20 cellular contexts compared by ENCODE assay signal in the genomic region with DNA sequence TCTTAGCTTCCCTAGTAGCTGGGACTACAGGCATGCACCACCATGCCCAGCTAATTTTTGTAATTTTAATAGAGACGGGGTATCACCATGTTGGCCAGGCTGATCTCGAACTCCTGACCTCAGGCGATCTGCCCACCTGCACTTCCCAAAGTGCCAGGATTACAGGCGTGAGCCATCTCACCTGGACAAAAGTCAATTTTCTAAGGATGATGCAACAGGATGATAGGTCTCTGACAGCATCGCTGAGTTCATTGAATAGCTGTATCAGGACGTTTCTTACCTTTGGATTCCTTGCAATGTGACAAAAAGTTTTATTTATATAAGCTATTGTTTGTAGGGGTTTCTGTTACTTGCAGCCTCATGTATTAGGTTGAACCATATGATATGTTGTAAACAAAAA. TPM values are rescaled to one million over a fixed set of nuclear protein-coding genes. Genes with fewer than 3 reads are reported as not detected.
DNase-seq lines count a peak whose midpoint lies in the region; ATAC-seq and TF ChIP-seq lines count a peak whose summit lies in the region.
"Had no signal": no experiment of that assay in that cellular context is flagged by ENCODE, and none has a peak within 500 bp of the region (broad histone marks: within the 10 kb centered on the region; RNA-seq: fewer than 3 reads in every experiment).

No MANE protein-coding gene starts in this region.

- CTCF ChIA-PET in HCT116 (lab: Charles Lee) (interaction anchor here (2.0 to 2.3 kb wide), 2 partner anchors 8 to 899 kb away, joined by 10 read pairs; no protein-coding TSS in a partner anchor), PC-3 (lab: Charles Lee) (interaction anchor here (1.0 kb wide), 1 partner anchor 81 kb away, joined by 3 read pairs; no protein-coding TSS in a partner anchor)

- RAD21 ChIA-PET in HCT116 (lab: Charles Lee; ENCODE audit: low non-redundant PET in 1 of 2, low total read pairs in 2 of 2, uncharacterized antibody in 2 of 2, unreplicated experiment in 2 of 2) = no interaction called here

- no peaks in the 10 kb centered on the region for H3K36me3 ChIP-seq in HCT116 (ENCODE audit: control insufficient read depth in 1 of 2, insufficient read depth in 2 of 2, low read length in 2 of 2)
- H3K36me3 ChIP-seq in PC-3 (ENCODE audit: low read depth, low read length) = no peaks in the 10 kb centered on the region
- no peaks in the 10 kb centered on the region for H3K36me3 ChIP-seq in osteoblast (ENCODE audit: insufficient read depth, low read length)
- H3K36me3 ChIP-seq: BLaER1 treated with 17β-estradiol and CSF1 and Interleukin-3, amounts not matched to agents 10 nM and 100 nM; SJSA1 had no signal

- DNase-seq in HCT116 (ENCODE audit: low read depth, low spot score) = no peak
- DNase-seq in PC-3 = peak; percentile 29
- no peak for DNase-seq in epithelial cell of prostate (ENCODE audit: low read depth, low spot score)
- DNase-seq in osteoblast (ENCODE audit: insufficient read length, low spot score, missing footprints) = no peak
- DNase-seq in stimulated activated CD4-positive, alpha-beta T cell treated with anti-CD3 and anti-CD28 coated beads, Interleukin-15, amount 100 ng/mL, for 24 hours = no peak
- DNase-seq in SHP77 treated with DMSO at 0.1 percent for 48 hours (lab: John Stamatoyannopoulos, UW) = no peak
- DNase-seq: AML-193; CD4-positive, alpha-beta T cell; H7; NCI-H1048; NCI-H1417; NCI-H1694 treated with DMSO at 0.1 percent for 48 hours; NCI-H2081; NCI-H2227 treated with DMSO at 0.1 percent for 48 hours had no signal

- POLR2A ChIA-PET in HCT116 (lab: Charles Lee) (no interaction called here), PC-3 (lab: Charles Lee; ENCODE audit: unreplicated experiment) (no interaction called here)

- H3K4me1 ChIP-seq in HCT116 (ENCODE audit: control insufficient read depth in 1 of 2, insufficient read depth in 2 of 2, low read length in 2 of 2) (peaks cover 0 to 6% of the 10 kb centered on the region in 2 experiments; a peak in 1 of 4 replicates), PC-3 (ENCODE audit: insufficient read depth, low read length) (peaks cover 28% of the 10 kb centered on the region), osteoblast (ENCODE audit: insufficient read depth, low read length) (peaks cover 38% of the 10 kb centered on the region)

- intact Hi-C loops in HCT116 (cut with micrococcal nuclease) (loop anchor here (5.0 to 10.0 kb wide), 2 partner anchors 559 to 1032 kb away; a partner anchor contains a TSS), PC-3 (cut with micrococcal nuclease) (loop anchor here (5.0 kb wide), 2 partner anchors 467 to 637 kb away; no protein-coding TSS in a partner anchor)

- no peaks in the 10 kb centered on the region for H3K9me2 ChIP-seq in HCT116 (ENCODE audit: insufficient read depth)
- no peaks in the 10 kb centered on the region for H3K9me2 ChIP-seq in PC-3 (replicated peaks; ENCODE audit: low read length)

- no peak for TF ChIP-seq POLR2A in HCT116 (IDR thresholded peaks at IDR 0.05; ENCODE audit: borderline replicate concordance, extremely low read depth, insufficient read depth, insufficient read length)

- TF ChIP-seq CTCF in HCT116 (IDR thresholded peaks at IDR 0.05 in 2 of 3, conservative IDR thresholded peaks at IDR 0.05 in 1 of 3; ENCODE audit: borderline replicate concordance in 1 of 3, insufficient read depth in 1 of 3, low read depth in 2 of 3, low read length in 2 of 3) (no peak), PC-3 (conservative IDR thresholded peaks at IDR 0.05; ENCODE audit: low read depth, low read length) (no peak), osteoblast (IDR thresholded peaks at IDR 0.05; ENCODE audit: extremely low read depth, low read depth, low read length) (no peak)

- no peak overlapping the region for H3K27ac ChIP-seq in HCT116 (ENCODE audit: low read depth, low read length)
- H3K27ac ChIP-seq in PC-3 (ENCODE audit: low read length) = no peak overlapping the region
- peak overlapping the region; percentile 61 for H3K27ac ChIP-seq in epithelial cell of prostate
- H3K27ac ChIP-seq in osteoblast (ENCODE audit: low read depth, low read length) = peak overlapping the region; percentile 31
- H3K27ac ChIP-seq: BLaER1 treated with 17β-estradiol and CSF1 and Interleukin-3, amounts not matched to agents 10 nM and 100 nM; KMS-11 had no signal

- no peaks in the 10 kb centered on the region for H4K20me1 ChIP-seq in HCT116 (ENCODE audit: insufficient read depth)
- no peaks in the 10 kb centered on the region for H4K20me1 ChIP-seq in PC-3 (ENCODE audit: low read length)
- no peaks in the 10 kb centered on the region for H4K20me1 ChIP-seq in osteoblast (ENCODE audit: insufficient read depth, low read length)
- H4K20me1 ChIP-seq: BLaER1 treated with 17β-estradiol and CSF1 and Interleukin-3, amounts not matched to agents 10 nM and 100 nM had no signal

- H3K4me2 ChIP-seq in HCT116 (ENCODE audit: low read length) (no peak overlapping the region), PC-3 (ENCODE audit: low read length) (no peak overlapping the region), osteoblast (ENCODE audit: insufficient read depth, low read length) (no peak overlapping the region)
- H3K4me2 ChIP-seq: A549; BLaER1 treated with 17β-estradiol and CSF1 and Interleukin-3, amounts not matched to agents 10 nM and 100 nM; KMS-11 had no signal

- H3K9me3 ChIP-seq in HCT116 (ENCODE audit: control insufficient read depth in 1 of 2, insufficient read depth in 1 of 2, low read depth in 1 of 2, low read length in 2 of 2) (no peaks in the 10 kb centered on the region), PC-3 (ENCODE audit: low read length) (no peaks in the 10 kb centered on the region), osteoblast (ENCODE audit: low read depth, low read length) (no peaks in the 10 kb centered on the region)
- H3K9me3 ChIP-seq: A549; BLaER1 treated with 17β-estradiol and CSF1 and Interleukin-3, amounts not matched to agents 10 nM and 100 nM had no signal

- H3K79me2 ChIP-seq in HCT116 (ENCODE audit: insufficient read depth, low read length) = no peaks in the 10 kb centered on the region
- H3K79me2 ChIP-seq in PC-3 (ENCODE audit: low read length) = no peaks in the 10 kb centered on the region
- H3K79me2 ChIP-seq in osteoblast (ENCODE audit: insufficient read depth, low read length) = no peaks in the 10 kb centered on the region

- H3K27me3 ChIP-seq in HCT116 (ENCODE audit: insufficient read depth, low read length) = no peaks in the 10 kb centered on the region
- no peaks in the 10 kb centered on the region for H3K27me3 ChIP-seq in PC-3 (ENCODE audit: low read length)
- no peaks in the 10 kb centered on the region for H3K27me3 ChIP-seq in osteoblast (ENCODE audit: insufficient read depth, low read length)
- H3K27me3 ChIP-seq: BLaER1 treated with 17β-estradiol and CSF1 and Interleukin-3, amounts not matched to agents 10 nM and 100 nM; SJSA1 had no signal

- H3K4me3 ChIP-seq in HCT116 (replicated peaks in 1 of 2; ENCODE audit: low read depth in 1 of 2, low read length in 2 of 2) = no peak overlapping the region
- H3K4me3 ChIP-seq in PC-3 (ENCODE audit: low read length) = no peak overlapping the region
- no peak overlapping the region for H3K4me3 ChIP-seq in osteoblast (ENCODE audit: insufficient read depth, low read length)
- H3K4me3 ChIP-seq: A549; BLaER1 treated with 17β-estradiol and CSF1 and Interleukin-3, amounts not matched to agents 10 nM and 100 nM; SJSA1 had no signal

- ATAC-seq in HCT116 = no peak
- no peak for ATAC-seq in PC-3
- ATAC-seq in GM19324 (IDR thresholded peaks at IDR 0.05; ENCODE audit: low FRiP score, unreplicated experiment) = no peak
- ATAC-seq: A549, Right ventricle myocardium inferior had no signal

- no peak overlapping the region for H2AFZ ChIP-seq in HCT116 (ENCODE audit: low read depth, low read length, poor library complexity, severe bottlenecking)
- H2AFZ ChIP-seq in PC-3 (ENCODE audit: low read length) = no peak overlapping the region
- no peak overlapping the region for H2AFZ ChIP-seq in osteoblast (ENCODE audit: low read length)

- H3F3A ChIP-seq in PC-3 (ENCODE audit: low read length, unreplicated experiment) = no peaks in the 10 kb centered on the region

- no peak overlapping the region for H3K9ac ChIP-seq in HCT116 (ENCODE audit: low read length)
- H3K9ac ChIP-seq in PC-3 (ENCODE audit: low read length) = no peak overlapping the region
- H3K9ac ChIP-seq: BLaER1 treated with 17β-estradiol and CSF1 and Interleukin-3, amounts not matched to agents 10 nM and 100 nM; KMS-11 had no signal

- BruUV-seq in HCT116 (replicated peaks; lab: Mats Ljungman, UMichigan) (no TSS peak), PC-3 (replicated peaks; lab: Mats Ljungman, UMichigan) (no TSS peak)

- no peak for TF ChIP-seq RAD21 in HCT116 (IDR thresholded peaks at IDR 0.05; ENCODE audit: low read depth)

TF ChIP-seq in HCT116, 20 proteins besides CTCF, POLR2A, EP300 and RAD21:
- TF ChIP-seq ZNF274 (IDR thresholded peaks at IDR 0.05; ENCODE audit: low read depth, low read length) (no peak), YY1 (IDR thresholded peaks at IDR 0.05; ENCODE audit: extremely low read depth, insufficient replicate concordance, low read depth, low read length) (no peak), CEBPB (IDR thresholded peaks at IDR 0.05; ENCODE audit: low read depth) (peak; percentile 48; the same call in 1 of the 2 replicates)
- TF ChIP-seq, protein P1, sequence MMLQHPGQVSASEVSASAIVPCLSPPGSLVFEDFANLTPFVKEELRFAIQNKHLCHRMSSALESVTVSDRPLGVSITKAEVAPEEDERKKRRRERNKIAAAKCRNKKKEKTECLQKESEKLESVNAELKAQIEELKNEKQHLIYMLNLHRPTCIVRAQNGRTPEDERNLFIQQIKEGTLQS (IDR thresholded peaks at IDR 0.05) = peak; percentile 58
TF ChIP-seq in HCT116: peak in this region for 2.

RNA-seq across cellular contexts. Expression of a gene that starts 55.5 kb away (rescaled TPM):
- 0.86 TPM for total RNA-seq in HCT116 (2021; ENCODE audit: unreplicated experiment)
- polyA plus RNA-seq in HCT116 (2012) = 0.53 and 1.2 TPM in 2 replicates
- total RNA-seq in PC-3 (2014; rRNA removed) = 1.0 TPM in 1 of 2 replicates, not detected in the other
- total RNA-seq in osteoblast = 0.29 and 0.36 TPM in 2 replicates

RNA-seq across cellular contexts. Expression of a gene that starts 55.8 kb away (rescaled TPM):
- total RNA-seq in HCT116 (2021; ENCODE audit: unreplicated experiment) = 0.96 TPM
- polyA plus RNA-seq in HCT116 (2012) = 0.71 and 0.77 TPM in 2 replicates
- total RNA-seq in PC-3 (2014; rRNA removed) = 19.3 and 22.2 TPM in 2 replicates
- 5.6 and 8.0 TPM in 2 replicates for total RNA-seq in osteoblast

Comparison
In these comparisons a context has a peak if more than half of its experiments do, and no peak if none do; other contexts are left out.
1. H3K27ac ChIP-seq: peak in epithelial cell of prostate (single experiment) and osteoblast (single experiment); none in HCT116 (single experiment) and PC-3 (single experiment).